ENCODE assay signal across 10 cellular contexts in the genomic region with DNA sequence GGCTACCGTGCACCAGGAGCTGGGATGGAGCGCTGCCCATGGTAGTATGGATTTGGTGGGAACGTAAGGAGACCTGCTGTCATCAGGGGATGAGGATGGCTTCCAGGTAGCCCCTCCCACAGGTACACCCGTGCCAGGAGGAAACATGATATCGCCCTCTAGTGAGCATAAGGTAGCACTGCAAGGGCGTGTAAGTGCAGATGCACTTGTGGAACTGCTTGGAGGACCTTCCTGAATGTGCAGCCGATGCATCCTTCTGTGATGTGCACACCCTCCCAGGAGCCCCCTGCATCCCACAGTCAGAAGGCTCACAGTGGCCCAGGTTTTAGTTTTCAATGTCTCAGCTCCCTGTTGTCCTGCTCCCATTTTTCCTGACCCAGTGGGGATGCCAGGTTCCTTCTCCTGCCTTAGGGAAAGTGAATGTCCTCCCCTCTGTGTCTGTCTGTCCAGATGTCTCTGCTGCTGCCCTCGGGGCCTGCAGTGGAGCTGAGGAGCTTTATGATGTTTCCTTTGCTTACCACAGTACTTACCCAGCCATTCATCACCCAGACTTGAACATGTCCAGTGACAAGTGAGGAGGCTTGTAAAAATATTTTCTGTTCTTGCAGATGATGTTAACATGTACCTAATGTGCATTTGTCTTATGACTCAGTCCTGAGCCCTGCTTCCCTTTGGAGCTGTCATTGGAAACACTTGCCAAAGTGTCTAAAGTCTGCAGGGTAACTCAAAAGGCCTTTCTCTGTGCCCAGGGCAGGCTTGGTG. TPM values are rescaled to one million over a fixed set of nuclear protein-coding genes. Genes with fewer than 3 reads are reported as not detected.
DNase-seq lines count a peak whose midpoint lies in the region; ATAC-seq and TF ChIP-seq lines count a peak whose summit lies in the region.
"Had no signal": no experiment of that assay in that cellular context is flagged by ENCODE, and none has a peak within 500 bp of the region (broad histone marks: within the 10 kb centered on the region; RNA-seq: fewer than 3 reads in every experiment).

No MANE protein-coding gene starts in this region.

- H3K27me3 Mint-ChIP-seq in activated T-cell treated with anti-CD3 and anti-CD28 coated beads, Interleukin-2, amount 50 U/mL, for 24 hours, result peaks cover 11% of the 10 kb centered on the region
- peaks cover 1% of the 10 kb centered on the region for H3K27me3 Mint-ChIP-seq in glutamatergic neuron (ENCODE audit: unreplicated experiment)

- H3K27ac Mint-ChIP-seq in activated T-cell treated with anti-CD3 and anti-CD28 coated beads, Interleukin-2, amount 50 U/mL, for 24 hours, result no peak overlapping the region
- H3K27ac Mint-ChIP-seq in glutamatergic neuron (ENCODE audit: unreplicated experiment), result no peak overlapping the region
- H3K27ac Mint-ChIP-seq: stimulated activated naive CD8-positive, alpha-beta T cell treated with anti-CD3 and anti-CD28 coated beads, Interleukin-15, Interleukin-2, amounts not matched to agents 100 ng/mL and 50 ng/mL, for 24 hours had no signal

- no peaks in the 10 kb centered on the region for H3K36me3 Mint-ChIP-seq in activated T-cell treated with anti-CD3 and anti-CD28 coated beads, Interleukin-2, amount 50 U/mL, for 24 hours (ENCODE audit: low read depth)
- H3K36me3 Mint-ChIP-seq in glutamatergic neuron (ENCODE audit: unreplicated experiment), result peaks cover 5% of the 10 kb centered on the region

- peak; percentile 66 for ATAC-seq in HG03442 (IDR thresholded peaks at IDR 0.05; ENCODE audit: unreplicated experiment)
- no peak for ATAC-seq in GM21360 (IDR thresholded peaks at IDR 0.05; ENCODE audit: unreplicated experiment)

- no peaks in the 10 kb centered on the region for H3K9me3 Mint-ChIP-seq in activated T-cell treated with anti-CD3 and anti-CD28 coated beads, Interleukin-2, amount 50 U/mL, for 24 hours
- H3K9me3 Mint-ChIP-seq in glutamatergic neuron (ENCODE audit: unreplicated experiment), result peaks cover 8% of the 10 kb centered on the region
- H3K9me3 Mint-ChIP-seq: stimulated activated naive CD8-positive, alpha-beta T cell treated with anti-CD3 and anti-CD28 coated beads, Interleukin-15, Interleukin-2, amounts not matched to agents 100 ng/mL and 50 ng/mL, for 24 hours had no signal

- peak; percentile 92 for TF ChIP-seq CTCF in glutamatergic neuron (IDR thresholded peaks at IDR 0.05; ENCODE audit: partially characterized antibody, unreplicated experiment)

- no peak overlapping the region for H3K4me3 Mint-ChIP-seq in activated T-cell treated with anti-CD3 and anti-CD28 coated beads, Interleukin-2, amount 50 U/mL, for 24 hours
- no peak overlapping the region for H3K4me3 Mint-ChIP-seq in glutamatergic neuron (ENCODE audit: unreplicated experiment)
- H3K4me3 Mint-ChIP-seq: stimulated activated naive CD8-positive, alpha-beta T cell treated with anti-CD3 and anti-CD28 coated beads, Interleukin-15, Interleukin-2, amounts not matched to agents 100 ng/mL and 50 ng/mL, for 24 hours had no signal

- peaks cover 4% of the 10 kb centered on the region for H3K4me1 Mint-ChIP-seq in activated T-cell treated with anti-CD3 and anti-CD28 coated beads, Interleukin-2, amount 50 U/mL, for 24 hours (ENCODE audit: low read depth)
- H3K4me1 Mint-ChIP-seq in glutamatergic neuron (ENCODE audit: low read depth, unreplicated experiment), result peaks cover 5% of the 10 kb centered on the region

- DNase-seq in COLO668 (lab: John Stamatoyannopoulos, UW; ENCODE audit: unreplicated experiment) (peak; percentile 64), GM19240 (ENCODE audit: insufficient read length, low spot score) (peak; percentile 71), NCI-H510A (lab: John Stamatoyannopoulos, UW) (peak; percentile 24), glutamatergic neuron (peak; percentile 43), renal cortical epithelial cell (ENCODE audit: low read depth) (peak; percentile 69)
- peak; percentile 56 for DNase-seq in activated T-cell treated with anti-CD3 and anti-CD28 coated beads, Interleukin-2, amount 50 U/mL, for 24 hours

RNA-seq across cellular contexts. Expression of a gene that starts 49.2 kb away (rescaled TPM):
- 0.29 TPM for total RNA-seq in glutamatergic neuron (ENCODE audit: unreplicated experiment)
- total RNA-seq in renal cortical epithelial cell, result not detected in 2 replicates
- total RNA-seq: T-helper 1 cell treated with Interleukin-12 subunit alpha and Interleukin-12 subunit beta and Interleukin-4 antibody, amounts not matched to agents 30 ng/mL and 1 ng/mL, for 36 hours had no signal
